25 cellular contexts compared by ENCODE assay signal in genomic region chr15:71757741-71758530, GRCh38. TPM values are rescaled to one million over a fixed set of nuclear protein-coding genes. Genes with fewer than 3 reads are reported as not detected.
"Had no signal": no experiment of that assay in that cellular context is flagged by ENCODE, and none has a peak within 500 bp of the region (broad histone marks: within the 10 kb centered on the region; RNA-seq: fewer than 3 reads in every experiment).

No MANE protein-coding gene starts in this region.

- H3K27ac ChIP-seq: left ventricle myocardium inferior, neutrophil, pancreas, sigmoid colon, WERI-Rb-1 had no signal

- H3K36me3 ChIP-seq: neutrophil, pancreas, sigmoid colon, WERI-Rb-1 had no signal

- H3K4me3 ChIP-seq: left ventricle myocardium inferior, mucosa of descending colon, pancreas, sigmoid colon had no signal

- DNase-seq: activated CD4-positive, alpha-beta T cell treated with anti-CD3 and anti-CD28 coated beads for 1 hour; activated CD8-positive, alpha-beta memory T cell treated with anti-CD3 and anti-CD28 coated beads for 24 hours; activated CD8-positive, alpha-beta memory T cell treated with anti-CD3 and anti-CD28 coated beads, Interleukin-2, amount 50 U/mL, for 48 hours; activated gamma-delta T cell; activated T-cell treated with anti-CD3 and anti-CD28 coated beads, Interleukin-2, amount 50 U/mL, for 48 hours; effector memory CD8-positive, alpha-beta T cell; foreskin fibroblast; hippocampal formation; left ventricle myocardium inferior; naive thymus-derived CD4-positive, alpha-beta T cell; pancreas; sigmoid colon; stimulated activated CD8-positive, alpha-beta memory T cell treated with anti-CD3 and anti-CD28 coated beads, Interleukin-4, amount 100 ng/mL, for 48 hours; stimulated activated naive CD8-positive, alpha-beta T cell treated with anti-CD3 and anti-CD28 coated beads, Interleukin-15, Interleukin-2, amounts not matched to agents 100 U/mL and 50 U/mL, for 24 hours; substantia nigra; SW 1271; T-helper 2 cell; WERI-Rb-1 had no signal

- ATAC-seq: effector memory CD8-positive, alpha-beta T cell; naive thymus-derived CD4-positive, alpha-beta T cell; pancreas; stimulated activated naive CD8-positive, alpha-beta T cell treated with anti-CD3 and anti-CD28 coated beads, Interleukin-15, Interleukin-2, amounts not matched to agents 100 U/mL and 50 U/mL, for 24 hours had no signal

- H3K4me1 Mint-ChIP-seq: activated naive CD4-positive, alpha-beta T cell treated with anti-CD3 and anti-CD28 coated beads, Interleukin-2, amount 50 U/mL, for 24 hours; memory B cell; naive thymus-derived CD4-positive, alpha-beta T cell had no signal

- H3K27me3 ChIP-seq: neutrophil, pancreas, sigmoid colon had no signal

- H3K4me3 Mint-ChIP-seq: activated naive CD4-positive, alpha-beta T cell treated with anti-CD3 and anti-CD28 coated beads, Interleukin-2, amount 50 U/mL, for 24 hours; effector memory CD8-positive, alpha-beta T cell; memory B cell; naive thymus-derived CD4-positive, alpha-beta T cell; type B pancreatic cell had no signal

- H3K4me1 ChIP-seq: sigmoid colon had no signal

- H3K27me3 Mint-ChIP-seq: type B pancreatic cell had no signal

- H3K9me3 ChIP-seq: mucosa of descending colon, pancreas had no signal

- H3K27ac Mint-ChIP-seq: activated naive CD4-positive, alpha-beta T cell treated with anti-CD3 and anti-CD28 coated beads, Interleukin-2, amount 50 U/mL, for 24 hours; effector memory CD8-positive, alpha-beta T cell; memory B cell; naive thymus-derived CD4-positive, alpha-beta T cell; type B pancreatic cell had no signal

RNA-seq across cellular contexts. Expression of gene NR2E3, which starts 52.4 kb away (rescaled TPM):
- total RNA-seq: chondrocyte; left ventricle myocardium inferior; naive thymus-derived CD4-positive, alpha-beta T cell; pulmonary artery endothelial cell had no signal
